In the genomic region with DNA sequence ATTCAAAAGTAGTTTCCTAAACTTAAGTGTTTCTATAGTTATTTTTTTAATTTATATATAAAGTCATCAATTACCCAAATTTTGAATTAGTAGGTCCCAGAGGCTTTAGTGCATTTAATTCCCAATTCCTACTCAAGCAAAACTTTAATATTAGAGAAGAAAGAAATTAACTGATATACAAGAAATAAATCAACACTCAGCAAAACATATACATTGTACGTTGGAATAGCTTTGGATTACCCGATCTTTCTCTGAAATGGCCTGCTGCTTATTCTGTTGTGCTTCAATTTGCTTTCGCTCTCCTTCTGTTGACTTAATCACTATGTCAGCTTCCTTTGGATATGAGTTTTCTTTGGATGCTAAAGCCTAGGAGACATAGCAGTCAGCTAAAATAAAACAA, we compare ENCODE assay signal across 37 cellular contexts. TPM values are rescaled to one million over a fixed set of nuclear protein-coding genes. Genes with fewer than 3 reads are reported as not detected.
"Had no signal": no experiment of that assay in that cellular context is flagged by ENCODE, and none has a peak within 500 bp of the region (broad histone marks: within the 10 kb centered on the region; RNA-seq: fewer than 3 reads in every experiment).

No MANE protein-coding gene starts in this region.

- H3K9me3 ChIP-seq: MG63 had no signal

- H3K4me3 ChIP-seq: MG63 had no signal

- H3K27me3 ChIP-seq: MG63 had no signal

- DNase-seq: Kasumi-1, MG63, MM.1S, MV-4-11, NCI-H1048, NCI-H1092, NCI-H1092 treated with DMSO at 0.1 percent for 48 hours, NCI-H1105, NCI-H1105 treated with DMSO at 0.1 percent for 48 hours, NCI-H1417, NCI-H1417 treated with DMSO at 0.1 percent for 48 hours, NCI-H1436, NCI-H1436 treated with DMSO at 0.1 percent for 48 hours, NCI-H146, NCI-H1694, NCI-H1694 treated with DMSO at 0.1 percent for 48 hours, NCI-H187, NCI-H187 treated with DMSO at 0.1 percent for 48 hours, NCI-H1930, NCI-H2029, NCI-H2029 treated with DMSO at 0.1 percent for 48 hours, NCI-H2081, NCI-H2081 treated with DMSO at 0.1 percent for 48 hours, NCI-H2107, NCI-H2171, NCI-H2171 treated with DMSO at 0.1 percent for 48 hours, NCI-H2227 treated with DMSO at 0.1 percent for 48 hours, NCI-H226, NCI-H345, NCI-H446, NCI-H446 treated with DMSO at 0.1 percent for 48 hours, NCI-H510A, NCI-H510A treated with DMSO at 0.1 percent for 48 hours, NCI-H524, NCI-H524 treated with DMSO at 0.1 percent for 48 hours had no signal

RNA-seq across cellular contexts. Expression of a gene that starts 37.7 kb away (rescaled TPM):
- total RNA-seq: M059J, MCF 10A had no signal
